ENCODE assay signal across 24 cellular contexts in genomic region chr5:143707797-143708196, GRCh38.
DNase-seq lines count a peak whose midpoint lies in the region; ATAC-seq and TF ChIP-seq lines count a peak whose summit lies in the region.
"Had no signal": no experiment of that assay in that cellular context is flagged by ENCODE, and none has a peak within 500 bp of the region (broad histone marks: within the 10 kb centered on the region; RNA-seq: fewer than 3 reads in every experiment).

No MANE protein-coding gene starts in this region.

- H3K27ac ChIP-seq in PC-9 (no peak overlapping the region), Peyer's patch (no peak overlapping the region)

- H3K4me1 ChIP-seq in PC-9 (replicated peaks; ENCODE audit: insufficient read depth), result peaks cover 16% of the 10 kb centered on the region
- no peaks in the 10 kb centered on the region for H3K4me1 ChIP-seq in Peyer's patch

- H3K9me2 ChIP-seq in PC-9 (ENCODE audit: insufficient read depth), result no peaks in the 10 kb centered on the region

- no peak overlapping the region for H2AFZ ChIP-seq in PC-9

- no peak for TF ChIP-seq CTCF in PC-9 (conservative IDR thresholded peaks at IDR 0.05)
- TF ChIP-seq CTCF in Peyer's patch (IDR thresholded peaks at IDR 0.05), result no peak

- DNase-seq in DMS79 treated with DMSO at 0.1 percent for 48 hours (lab: John Stamatoyannopoulos, UW) (peak; percentile 21), MG63 (peak; percentile 21), fibroblast of gingiva (ENCODE audit: low read depth) (peak; percentile 90), renal cortical epithelial cell (ENCODE audit: low read depth) (peak; percentile 68), PC-9 (no peak), Peyer's patch (no peak)
- DNase-seq: activated CD4-positive, alpha-beta T cell treated with anti-CD3 and anti-CD28 coated beads, Interleukin-2, amount 10 ng/mL, durations not matched to agents 7 days and 5 days; activated naive CD4-positive, alpha-beta T cell; activated T-cell treated with anti-CD3 and anti-CD28 coated beads, Interleukin-2, amount 50 U/mL, for 48 hours; caudate nucleus; CD8-positive, alpha-beta T cell; dermis blood vessel endothelial cell; GF-D8; H9; Kasumi-1; mesendoderm; NCI-H1092 treated with DMSO at 0.1 percent for 48 hours; NCI-H1930; NCI-H226; stimulated activated naive B cell treated with anti-CD40 and anti-IgM and Interleukin-4, amounts not matched to agents 10 μg/mL and 1 μg/mL and 100 μg/mL, for 72 hours; T-helper 9 cell had no signal

- no TSS peak for BruUV-seq in PC-9 (replicated peaks; lab: Mats Ljungman, UMichigan)

- CTCF ChIA-PET in PC-9 (lab: Charles Lee), result interaction anchor here (0.6 kb wide), 1 partner anchor 110 kb away, joined by 3 read pairs; no protein-coding TSS in a partner anchor

- H3K27me3 ChIP-seq in MG63 (no peaks in the 10 kb centered on the region), PC-9 (ENCODE audit: insufficient read depth, low read depth) (no peaks in the 10 kb centered on the region), Peyer's patch (no peaks in the 10 kb centered on the region)

- no peaks in the 10 kb centered on the region for H3K79me2 ChIP-seq in PC-9 (ENCODE audit: low read depth)

- no peaks in the 10 kb centered on the region for H3F3A ChIP-seq in PC-9 (ENCODE audit: insufficient read depth, low read depth)

- H3K36me3 ChIP-seq in MG63 (no peaks in the 10 kb centered on the region), PC-9 (ENCODE audit: low read depth) (no peaks in the 10 kb centered on the region), Peyer's patch (no peaks in the 10 kb centered on the region)

- H3K4me3 ChIP-seq in MG63 (no peak overlapping the region), PC-9 (no peak overlapping the region), Peyer's patch (no peak overlapping the region)

- H3K4me2 ChIP-seq in PC-9, result no peak overlapping the region

- intact Hi-C loops in PC-9 (cut with micrococcal nuclease; ENCODE audit: unreplicated experiment), result no loop called here

- no peak for TF ChIP-seq POLR2A in Peyer's patch (IDR thresholded peaks at IDR 0.05)

- POLR2A ChIA-PET in PC-9 (lab: Charles Lee; ENCODE audit: unreplicated experiment), result no interaction called here

- no peaks in the 10 kb centered on the region for H4K20me1 ChIP-seq in PC-9 (ENCODE audit: insufficient read depth)

- no peak for ATAC-seq in GM21360 (IDR thresholded peaks at IDR 0.05; ENCODE audit: unreplicated experiment)
- ATAC-seq: CD8-positive, alpha-beta T cell; left lobe of liver; Right ventricle myocardium inferior; stimulated activated naive B cell treated with anti-CD40 and anti-IgM and Interleukin-4, amounts not matched to agents 10 μg/mL and 1 μg/mL and 100 μg/mL, for 72 hours had no signal

- 0 out of 2 replicates have a peak, but pooled peaks cover 2% of the 10 kb centered on the region for H3K9me3 ChIP-seq in MG63
- no peaks in the 10 kb centered on the region for H3K9me3 ChIP-seq in PC-9 (ENCODE audit: insufficient read depth, low read depth)
- H3K9me3 ChIP-seq in Peyer's patch, result no peaks in the 10 kb centered on the region

Comparison
In these comparisons a context has a peak if more than half of its experiments do, and no peak if none do; other contexts are left out.
1. DNase-seq: peak in DMS79 treated with DMSO at 0.1 percent for 48 hours (single experiment), MG63 (single experiment), fibroblast of gingiva (single experiment) and renal cortical epithelial cell (single experiment); none in PC-9 (0 of 2) and Peyer's patch (0 of 3).